Comparison of ENCODE assay signal across 8 cellular contexts in genomic region chr7:48875300-48875916, GRCh38. TPM values are rescaled to one million over a fixed set of nuclear protein-coding genes. Genes with fewer than 3 reads are reported as not detected.
DNase-seq lines count a peak whose midpoint lies in the region; ATAC-seq and TF ChIP-seq lines count a peak whose summit lies in the region.

No MANE protein-coding gene starts in this region.

- CTCF ChIA-PET in RWPE1 (lab: Yijun Ruan, JAX), result interaction anchor here (0.6 to 1.6 kb wide), 6 partner anchors 64 to 576 kb away, joined by 3 to 12 read pairs (median 4); no protein-coding TSS in a partner anchor

- intact Hi-C loops in left ventricle myocardium inferior (cut with micrococcal nuclease), result loop anchor here (10.0 kb wide), 1 partner anchor 441 kb away; no protein-coding TSS in a partner anchor

- H3K4me3 ChIP-seq in HAP-1, result no peak overlapping the region
- no peak overlapping the region for H3K4me3 ChIP-seq in left ventricle myocardium inferior
- no peak overlapping the region for H3K4me3 ChIP-seq in smooth muscle cell

- H3K9me3 ChIP-seq in HAP-1, result no peaks in the 10 kb centered on the region
- H3K9me3 ChIP-seq in left ventricle myocardium inferior (replicated peaks), result no peaks in the 10 kb centered on the region
- H3K9me3 ChIP-seq in smooth muscle cell (replicated peaks; ENCODE audit: low read depth), result no peaks in the 10 kb centered on the region

- H3K27me3 ChIP-seq in HAP-1 (ENCODE audit: low read depth), result no peaks in the 10 kb centered on the region
- peaks cover 2% of the 10 kb centered on the region for H3K27me3 ChIP-seq in left ventricle myocardium inferior (ENCODE audit: low read depth)
- no peaks in the 10 kb centered on the region for H3K27me3 ChIP-seq in smooth muscle cell (ENCODE audit: low read depth)

- H3K27ac ChIP-seq in RWPE1, result no peak overlapping the region
- H3K27ac ChIP-seq in left ventricle myocardium inferior (replicated peaks), result no peak overlapping the region
- H3K27ac ChIP-seq in smooth muscle cell (ENCODE audit: low read depth), result no peak overlapping the region

- WGBS in smooth muscle cell (ENCODE audit: low lambda C conversion rate), result 40% methylated on average over 12 of the region's 12 CpGs

- H2AFZ ChIP-seq in smooth muscle cell (ENCODE audit: low read depth), result no peak overlapping the region

- POLR2A ChIA-PET in RWPE1 (lab: Yijun Ruan, JAX; ENCODE audit: low non-redundant PET), result no interaction called here

- peak; percentile 36; the same call in 1 of the 2 replicates for TF ChIP-seq CTCF in RWPE1 (conservative IDR thresholded peaks at IDR 0.05; ENCODE audit: low read depth)
- TF ChIP-seq CTCF in left ventricle myocardium inferior (IDR thresholded peaks at IDR 0.05; ENCODE audit: borderline replicate concordance), result peak; percentile 69
- peak; percentile 51 for TF ChIP-seq CTCF in smooth muscle cell (IDR thresholded peaks at IDR 0.05; ENCODE audit: borderline replicate concordance, insufficient read depth, poor library complexity, severe bottlenecking)

- no peaks in the 10 kb centered on the region for H3K36me3 ChIP-seq in HAP-1 (replicated peaks)
- H3K36me3 ChIP-seq in left ventricle myocardium inferior, result no peaks in the 10 kb centered on the region
- no peaks in the 10 kb centered on the region for H3K36me3 ChIP-seq in smooth muscle cell (ENCODE audit: low read depth)

- ATAC-seq in HG03280 (IDR thresholded peaks at IDR 0.05; ENCODE audit: unreplicated experiment) (no peak), HG03439 (IDR thresholded peaks at IDR 0.05; ENCODE audit: unreplicated experiment) (no peak)

- no peak overlapping the region for H3K9ac ChIP-seq in smooth muscle cell (ENCODE audit: low read depth)

- no peaks in the 10 kb centered on the region for H3F3A ChIP-seq in smooth muscle cell (ENCODE audit: low read depth)

- in situ Hi-C loops in ACHN (cut with HindIII; ENCODE audit: low pct_ligation_motif_present, low pct_unique_long_range_greater_than_20kb, low sequenced_read_pairs) (no loop called here), HAP-1 (cut with MboI; ENCODE audit: low sequenced_read_pairs) (loop anchor here (5.0 kb wide), 1 partner anchor 453 kb away; no protein-coding TSS in a partner anchor)

- DNase-seq in ACHN (peak; percentile 53), HAP-1 (ENCODE audit: low spot score in 2 of 2) (peak; percentile 77 to 78), RWPE1 (ENCODE audit: low spot score) (peak; percentile 26), left ventricle myocardium inferior (peak; percentile 25), smooth muscle cell (lab: John Stamatoyannopoulos, UW; ENCODE audit: unreplicated experiment) (no peak), AG08395 (ENCODE audit: low spot score) (no peak)

- H3K4me1 ChIP-seq in HAP-1, result no peaks in the 10 kb centered on the region; the same call in 1 of the 2 replicates
- no peaks in the 10 kb centered on the region for H3K4me1 ChIP-seq in left ventricle myocardium inferior
- H3K4me1 ChIP-seq in smooth muscle cell (ENCODE audit: low read depth), result no peaks in the 10 kb centered on the region

- H4K20me1 ChIP-seq in smooth muscle cell (ENCODE audit: low read depth), result no peaks in the 10 kb centered on the region

- H3K4me2 ChIP-seq in smooth muscle cell, result no peak overlapping the region

- H3K79me2 ChIP-seq in smooth muscle cell (ENCODE audit: low read depth), result no peaks in the 10 kb centered on the region

RNA-seq across cellular contexts. Expression of gene CDC14C, which starts 48.9 kb away (rescaled TPM):
- not detected for total RNA-seq in left ventricle myocardium inferior
- total RNA-seq in smooth muscle cell, result not detected in 2 replicates
- polyA plus RNA-seq in smooth muscle cell, result not detected in 2 replicates

Comparison
In these comparisons a context has a peak if more than half of its experiments do, and no peak if none do; other contexts are left out.
1. DNase-seq: peak in ACHN (single experiment), HAP-1 (2 of 2), RWPE1 (single experiment) and left ventricle myocardium inferior (single experiment); none in smooth muscle cell (single experiment) and AG08395 (single experiment).
2. Peak in every context shown above with its lines, with median percentiles within 50 percentile points of each other: CTCF ChIP-seq.